ENCODE assay signal across 8 cellular contexts in the genomic region with DNA sequence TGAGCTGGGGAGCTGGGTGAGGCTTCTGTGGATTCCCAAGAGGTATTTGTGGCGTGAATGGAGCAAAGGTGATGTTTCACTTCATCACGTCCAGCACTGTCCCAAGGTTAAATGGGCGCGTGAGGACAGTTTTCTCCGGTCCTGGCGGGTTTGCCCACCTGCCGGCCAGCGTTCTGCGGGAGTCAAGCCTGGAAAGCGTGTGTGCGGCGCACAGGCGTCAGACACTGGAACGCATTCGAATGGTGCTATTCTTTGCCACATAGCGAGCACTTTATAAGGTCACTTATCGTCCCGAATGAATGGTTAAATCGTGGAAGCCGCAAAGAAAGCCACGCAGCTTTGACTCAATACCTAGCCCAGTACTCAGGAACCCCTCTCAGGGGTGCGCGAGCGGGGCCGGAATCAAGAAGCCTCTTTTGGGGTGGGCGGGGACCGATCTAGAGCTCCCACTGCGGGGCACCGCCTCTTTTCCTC. TPM values are rescaled to one million over a fixed set of nuclear protein-coding genes. Genes with fewer than 3 reads are reported as not detected.
A peak's percentile ranks its signal among the peaks of the same experiment; 100 is the strongest.
DNase-seq lines count a peak whose midpoint lies in the region; ATAC-seq, FAIRE-seq and TF ChIP-seq lines count a peak whose summit lies in the region.

No MANE protein-coding gene starts in this region.

- H3K4ac ChIP-seq in mesenchymal stem cell (ENCODE audit: low read depth in 1 of 2, low read length in 2 of 2), result no peak overlapping the region

- peak overlapping the region; percentile 98 for H3K9ac ChIP-seq in mesenchymal stem cell (ENCODE audit: low read length)

- H3K27me3 ChIP-seq in mesenchymal stem cell (ENCODE audit: control insufficient read depth in 1 of 2, insufficient read depth in 1 of 2, low read length in 2 of 2), result no peaks in the 10 kb centered on the region

- no peak overlapping the region for H2BK15ac ChIP-seq in mesenchymal stem cell (ENCODE audit: low read depth, poor library complexity, severe bottlenecking)

- no peak overlapping the region for H4K91ac ChIP-seq in mesenchymal stem cell (ENCODE audit: low read length)

- peaks cover 0 to 22% of the 10 kb centered on the region in 2 experiments for H3K36me3 ChIP-seq in mesenchymal stem cell (ENCODE audit: control insufficient read depth in 1 of 2, insufficient read depth in 2 of 2, low read depth in 1 of 2, low read length in 2 of 2)

- peak overlapping the region; percentile 44 for H3K4me2 ChIP-seq in mesenchymal stem cell (ENCODE audit: low read length, poor library complexity, severe bottlenecking)

- H3K79me1 ChIP-seq in mesenchymal stem cell (replicated peaks; ENCODE audit: low read length, poor library complexity, severe bottlenecking), result peaks cover 3% of the 10 kb centered on the region

- 71% methylated on average over 29 of the region's 29 CpGs for WGBS in mesenchymal stem cell

- ATAC-seq in Right ventricle myocardium superior (ENCODE audit: poor library complexity) (no peak), left ventricle myocardium superior (no peak), HG03095 (IDR thresholded peaks at IDR 0.05; ENCODE audit: unreplicated experiment) (no peak)

- no peak overlapping the region for H2BK12ac ChIP-seq in mesenchymal stem cell (ENCODE audit: low read length in 2 of 2)

- H3K27ac ChIP-seq in mesenchymal stem cell (ENCODE audit: low read length, poor library complexity, severe bottlenecking), result no peak overlapping the region

- no peak overlapping the region for H4K8ac ChIP-seq in mesenchymal stem cell (ENCODE audit: low read length)

- no peak overlapping the region for H2BK120ac ChIP-seq in mesenchymal stem cell (ENCODE audit: low read depth, low read length)

- FAIRE-seq in GM19239 (lab: Jason Lieb, UNC), result no peak

- H3K18ac ChIP-seq in mesenchymal stem cell (ENCODE audit: low read depth in 1 of 2, low read length in 2 of 2), result no peak overlapping the region

- H3K14ac ChIP-seq in mesenchymal stem cell (ENCODE audit: low read length in 2 of 2), result no peak overlapping the region

- intact Hi-C loops in Right ventricle myocardium superior (cut with DNase I), result no loop called here
- intact Hi-C loops in left ventricle myocardium superior (cut with micrococcal nuclease), result no loop called here

- H2AFZ ChIP-seq in mesenchymal stem cell (ENCODE audit: low read depth, low read length), result no peak overlapping the region

- no peaks in the 10 kb centered on the region for H3K9me3 ChIP-seq in mesenchymal stem cell (ENCODE audit: control insufficient read depth, low read length)

- H2AK5ac ChIP-seq in mesenchymal stem cell (ENCODE audit: low read length, severe bottlenecking), result no peak overlapping the region

- no peak overlapping the region for H2BK5ac ChIP-seq in mesenchymal stem cell (ENCODE audit: low read depth, low read length, poor library complexity, severe bottlenecking)

- H3K4me3 ChIP-seq in astrocyte of the spinal cord (ENCODE audit: low read depth, low read length), result peak overlapping the region; percentile 98
- H3K4me3 ChIP-seq in mesenchymal stem cell (ENCODE audit: insufficient read depth in 1 of 2, low read depth in 1 of 2, low read length in 2 of 2), result peak overlapping the region in 1 of 2 experiments; percentile 95

- TF ChIP-seq CTCF in astrocyte of the spinal cord (IDR thresholded peaks at IDR 0.05; ENCODE audit: low read depth, low read length), result no peak

- no peak overlapping the region for H3K23ac ChIP-seq in mesenchymal stem cell (ENCODE audit: low read length in 2 of 2)

- peaks cover 5% of the 10 kb centered on the region for H3K4me1 ChIP-seq in mesenchymal stem cell (ENCODE audit: control insufficient read depth, insufficient read depth, low read depth, low read length)

- in situ Hi-C loops in astrocyte of the spinal cord (cut with HindIII; ENCODE audit: low sequenced_read_pairs), result no loop called here

- DNase-seq in Right ventricle myocardium superior, result peak; percentile 43
- no peak for DNase-seq in left ventricle myocardium superior
- no peak for DNase-seq in astrocyte of the spinal cord (ENCODE audit: low read depth, low spot score)
- no peak for DNase-seq in mesenchymal stem cell
- DNase-seq in RKO (ENCODE audit: low spot score), result no peak
- no peak for DNase-seq in SIG-M5 (lab: John Stamatoyannopoulos, UW)
- DNase-seq in GM19239 (ENCODE audit: insufficient read length, low spot score), result no peak

RNA-seq across cellular contexts. Expression of a gene that starts 0.4 kb away (rescaled TPM):
- total RNA-seq in Right ventricle myocardium superior (62.3 TPM), left ventricle myocardium superior (67.8 TPM)
- polyA plus RNA-seq in mesenchymal stem cell (2013, experiment 1 of 2), result 93.6 TPM
- polyA plus RNA-seq in mesenchymal stem cell (2013, experiment 2 of 2), result 101 TPM

RNA-seq across cellular contexts. Expression of a gene that starts 42.9 kb away (rescaled TPM):
- total RNA-seq in Right ventricle myocardium superior (1.4 TPM), left ventricle myocardium superior (1.4 TPM)
- polyA plus RNA-seq in mesenchymal stem cell (2013, experiment 1 of 2), result 0.81 TPM
- 0.99 TPM for polyA plus RNA-seq in mesenchymal stem cell (2013, experiment 2 of 2)
